13 cellular contexts compared by ENCODE assay signal in genomic region chr11:23123766-23124165, GRCh38.
A peak's percentile ranks its signal among the peaks of the same experiment; 100 is the strongest.
DNase-seq lines count a peak whose midpoint lies in the region; ATAC-seq and TF ChIP-seq lines count a peak whose summit lies in the region.
"Had no signal": no experiment of that assay in that cellular context is flagged by ENCODE, and none has a peak within 500 bp of the region (broad histone marks: within the 10 kb centered on the region; RNA-seq: fewer than 3 reads in every experiment).

No MANE protein-coding gene starts in this region.

- DNase-seq in AG08396 (ENCODE audit: low spot score), result peak; percentile 22
- DNase-seq in HT-29 (ENCODE audit: low spot score), result peak; percentile 78
- peak; percentile 5 for DNase-seq in astrocyte of the hippocampus (ENCODE audit: low read depth, low spot score)
- no peak for DNase-seq in left colon
- DNase-seq in upper lobe of right lung, result no peak
- DNase-seq in NCI-H146 treated with DMSO at 0.1 percent for 48 hours (lab: John Stamatoyannopoulos, UW; ENCODE audit: unreplicated experiment), result no peak
- no peak for DNase-seq in NOMO-1 treated with dmso at 0.1 percent for 144 hours (lab: John Stamatoyannopoulos, UW; ENCODE audit: unreplicated experiment)
- DNase-seq: anterior cingulate cortex, NCI-H1048, NCI-H510A treated with DMSO at 0.1 percent for 48 hours, Right ventricle myocardium superior, thyroid gland had no signal

- no peak for TF ChIP-seq CTCF in upper lobe of right lung (IDR thresholded peaks at IDR 0.05)

- intact Hi-C loops in left colon (cut with DNase I, micrococcal nuclease), result no loop called here
- intact Hi-C loops in upper lobe of right lung (cut with DNase I), result no loop called here

- no peaks in the 10 kb centered on the region for H3K4me1 ChIP-seq in upper lobe of right lung
- H3K4me1 ChIP-seq: thyroid gland had no signal

- H3K36me3 ChIP-seq in upper lobe of right lung, result no peaks in the 10 kb centered on the region
- H3K36me3 ChIP-seq: thyroid gland had no signal

- peak; percentile 60 for ATAC-seq in left colon
- ATAC-seq in GM19455 (IDR thresholded peaks at IDR 0.05; ENCODE audit: unreplicated experiment), result no peak
- no peak for ATAC-seq in upper lobe of right lung

- no peaks in the 10 kb centered on the region for H3K27me3 ChIP-seq in upper lobe of right lung
- H3K27me3 ChIP-seq: thyroid gland had no signal

- no peaks in the 10 kb centered on the region for H3K9me3 ChIP-seq in upper lobe of right lung
- H3K9me3 ChIP-seq: thyroid gland had no signal

- H3K27ac ChIP-seq in upper lobe of right lung, result no peak overlapping the region
- H3K27ac ChIP-seq: thyroid gland had no signal

- H3K4me3 ChIP-seq in upper lobe of right lung, result no peak overlapping the region
- H3K4me3 ChIP-seq: thyroid gland had no signal

Comparison
In these comparisons a context has a peak if more than half of its experiments do, and no peak if none do; other contexts are left out.
1. DNase-seq: peak in AG08396 (single experiment), HT-29 (single experiment) and astrocyte of the hippocampus (single experiment); none in left colon (0 of 2), upper lobe of right lung (single experiment), NCI-H146 treated with DMSO at 0.1 percent for 48 hours (single experiment) and NOMO-1 treated with dmso at 0.1 percent for 144 hours (single experiment).